In genomic region chr7:157007470-157008066, GRCh38 we compare ENCODE assay signal across 1 cellular context.
TF ChIP-seq lines count a peak whose summit lies in the region.

No MANE protein-coding gene starts in this region.

TF ChIP-seq in H1, 55 proteins besides CTCF, POLR2A, EP300 and RAD21:
- no peak for TF ChIP-seq POU5F1 (IDR thresholded peaks at IDR 0.05; ENCODE audit: low read depth, low read length)
- peak; percentile 73 for TF ChIP-seq RNF2 (IDR thresholded peaks at IDR 0.05; ENCODE audit: borderline replicate concordance, low read depth, low read length, missing control alignments, poor library complexity, severe bottlenecking)
- TF ChIP-seq CBX8 (IDR thresholded peaks at IDR 0.05; ENCODE audit: borderline replicate concordance, low read depth, low read length) = peak; percentile 13; the same call in 1 of the 2 replicates
